1 cellular context compared by ENCODE assay signal in genomic region chr6:116570856-116571682, GRCh38.
A peak's percentile ranks its signal among the peaks of the same experiment; 100 is the strongest.
TF ChIP-seq lines count a peak whose summit lies in the region.

Gene RWDD1 (plus strand): TSS chr6:116571504. CDS start chr6:116571583, 79 bp downstream.

TF ChIP-seq in K562, 482 proteins besides CTCF, POLR2A, EP300 and RAD21 (continued from another document and continues in another):
- TF ChIP-seq TSHZ1 (CRISPR knock-in tag; IDR thresholded peaks at IDR 0.05), result no peak
- TF ChIP-seq E2F3 (CRISPR knock-in tag; IDR thresholded peaks at IDR 0.05), result 0 out of 2 replicates have a peak, but pooled peaks have one; percentile 14
- peak; percentile 9; the same call in 1 of the 2 replicates for TF ChIP-seq CBFA2T3 (IDR thresholded peaks at IDR 0.05)
- TF ChIP-seq SP1 (CRISPR knock-in tag; IDR thresholded peaks at IDR 0.05), result peak; percentile 94
- TF ChIP-seq POU5F1 (IDR thresholded peaks at IDR 0.05; ENCODE audit: borderline replicate concordance, low read depth, low read length, partially characterized antibody), result peak; percentile 54
- TF ChIP-seq ZNF551 (CRISPR knock-in tag; IDR thresholded peaks at IDR 0.05), result no peak
- no peak for TF ChIP-seq NR1H2 (CRISPR knock-in tag; IDR thresholded peaks at IDR 0.05)
- TF ChIP-seq ZBTB40 (IDR thresholded peaks at IDR 0.05), result no peak; the same call in 1 of the 2 replicates
- no peak for TF ChIP-seq ZBTB40 (CRISPR knock-in tag; IDR thresholded peaks at IDR 0.05)
- TF ChIP-seq KAT7 (CRISPR knock-in tag; IDR thresholded peaks at IDR 0.05; ENCODE audit: borderline replicate concordance), result peak; percentile 31; the same call in 1 of the 2 replicates
- no peak for TF ChIP-seq CBFB (CRISPR knock-in tag; IDR thresholded peaks at IDR 0.05)
- no peak for TF ChIP-seq SP2 (IDR thresholded peaks at IDR 0.05; ENCODE audit: extremely low read depth, low read depth, low read length, poor library complexity, severe bottlenecking)
- no peak for TF ChIP-seq CBX2 (IDR thresholded peaks at IDR 0.05; ENCODE audit: insufficient read depth, low read length, poor library complexity, severe bottlenecking)
- TF ChIP-seq ZNF23 (CRISPR knock-in tag; IDR thresholded peaks at IDR 0.05), result no peak
- TF ChIP-seq FOXO4 (CRISPR knock-in tag; IDR thresholded peaks at IDR 0.05), result no peak
- no peak for TF ChIP-seq HES1 (IDR thresholded peaks at IDR 0.05; ENCODE audit: low read depth)
- peak; percentile 33; the same call in 1 of the 2 replicates for TF ChIP-seq SOX6 (IDR thresholded peaks at IDR 0.05)
- no peak for TF ChIP-seq SMAD2 (IDR thresholded peaks at IDR 0.05; ENCODE audit: low read depth, low read length)
- TF ChIP-seq ZNF740 (CRISPR knock-in tag; IDR thresholded peaks at IDR 0.05), result no peak
- TF ChIP-seq ZNF740 (tag; IDR thresholded peaks at IDR 0.05), result no peak
- no peak for TF ChIP-seq NR0B1 (IDR thresholded peaks at IDR 0.05; ENCODE audit: partially characterized antibody)
- TF ChIP-seq ZBTB9 (CRISPR knock-in tag; IDR thresholded peaks at IDR 0.05), result peak; percentile 97
- no peak for TF ChIP-seq SREBF2 (CRISPR knock-in tag; IDR thresholded peaks at IDR 0.05)
- peak; percentile 39; the same call in 1 of the 2 replicates for TF ChIP-seq ZBTB7A (IDR thresholded peaks at IDR 0.05; ENCODE audit: borderline replicate concordance, control insufficient read depth, low read depth, low read length)
- no peak for TF ChIP-seq RFX1 (IDR thresholded peaks at IDR 0.05)
- no peak for TF ChIP-seq PTRF (tag; IDR thresholded peaks at IDR 0.05)
- TF ChIP-seq NR4A1 (CRISPR knock-in tag; IDR thresholded peaks at IDR 0.05), result no peak
- TF ChIP-seq NR4A1 (tag; IDR thresholded peaks at IDR 0.05), result no peak
- TF ChIP-seq WHSC1 (IDR thresholded peaks at IDR 0.05; ENCODE audit: low read length), result no peak
- peak; percentile 30; the same call in 1 of the 2 replicates for TF ChIP-seq CC2D1A (IDR thresholded peaks at IDR 0.05)
- TF ChIP-seq ZNF639 (CRISPR knock-in tag; conservative IDR thresholded peaks at IDR 0.05 in 1 of 2, IDR thresholded peaks at IDR 0.05 in 1 of 2), result peak in 1 of 2 experiments; percentile 84; a peak in 2 of 4 replicates
- no peak for TF ChIP-seq HOMEZ (CRISPR knock-in tag; IDR thresholded peaks at IDR 0.05)
- no peak for TF ChIP-seq ZNF584 (CRISPR knock-in tag; IDR thresholded peaks at IDR 0.05; ENCODE audit: low read depth)
- TF ChIP-seq MCM5 (IDR thresholded peaks at IDR 0.05; ENCODE audit: low read depth), result no peak
- no peak; the same call in 1 of the 2 replicates for TF ChIP-seq ZNF830 (CRISPR knock-in tag; IDR thresholded peaks at IDR 0.05)
- TF ChIP-seq MEF2D (tag; conservative IDR thresholded peaks at IDR 0.05; ENCODE audit: low read depth), result no peak
- peak; percentile 11; the same call in 1 of the 2 replicates for TF ChIP-seq ZNF511 (CRISPR knock-in tag; IDR thresholded peaks at IDR 0.05)
- peak; percentile 66; the same call in 1 of the 2 replicates for TF ChIP-seq NFIC (IDR thresholded peaks at IDR 0.05)
- TF ChIP-seq PYGO2 (tag; IDR thresholded peaks at IDR 0.05), result no peak
- no peak for TF ChIP-seq BCL6 (CRISPR knock-in tag; IDR thresholded peaks at IDR 0.05)
